ENCODE assay signal across 15 cellular contexts in the genomic region with DNA sequence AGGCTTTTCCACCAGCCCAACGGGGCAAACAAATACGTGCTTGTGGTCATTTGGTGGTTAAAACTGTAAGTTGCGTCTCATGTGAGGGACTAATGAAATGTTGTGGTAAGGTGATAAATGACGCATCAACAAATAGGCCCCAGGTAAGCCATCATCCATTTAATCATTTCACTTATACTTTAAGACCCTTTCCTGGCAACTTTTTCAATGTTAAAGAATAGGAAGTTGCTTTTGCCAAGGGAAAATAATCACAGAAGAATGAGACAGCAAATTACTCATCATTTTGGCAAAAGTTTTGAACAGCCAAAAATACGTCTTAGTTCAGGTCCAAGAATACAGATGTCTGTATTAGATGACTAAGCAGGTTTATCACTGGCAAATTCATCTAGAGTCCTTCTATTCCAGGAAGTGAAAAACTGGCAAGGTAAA.
DNase-seq lines count a peak whose midpoint lies in the region; ATAC-seq and TF ChIP-seq lines count a peak whose summit lies in the region.
"Had no signal": no experiment of that assay in that cellular context is flagged by ENCODE, and none has a peak within 500 bp of the region (broad histone marks: within the 10 kb centered on the region; RNA-seq: fewer than 3 reads in every experiment).

No MANE protein-coding gene starts in this region.

- no peaks in the 10 kb centered on the region for H3K79me2 ChIP-seq in osteoblast (ENCODE audit: insufficient read depth, low read length)

- H3K4me1 ChIP-seq in osteoblast (ENCODE audit: insufficient read depth, low read length) (peaks cover 3% of the 10 kb centered on the region), right lobe of liver (no peaks in the 10 kb centered on the region)
- H3K4me1 ChIP-seq: right atrium auricular region had no signal

- 52% methylated on average over 5 of the region's 5 CpGs for WGBS in right lobe of liver (ENCODE audit: insufficient coverage, low coverage, low lambda C conversion rate, missing lambda C conversion rate)

- no peak for TF ChIP-seq POLR2A in right lobe of liver (IDR thresholded peaks at IDR 0.05)

- H3K4me2 ChIP-seq in osteoblast (ENCODE audit: insufficient read depth, low read length): no peak overlapping the region

- H3K36me3 ChIP-seq in osteoblast (ENCODE audit: insufficient read depth, low read length): no peaks in the 10 kb centered on the region
- no peaks in the 10 kb centered on the region for H3K36me3 ChIP-seq in right lobe of liver
- H3K36me3 ChIP-seq: right atrium auricular region had no signal

- intact Hi-C loops in right lobe of liver (cut with DNase I): no loop called here

- TF ChIP-seq CTCF in osteoblast (IDR thresholded peaks at IDR 0.05; ENCODE audit: extremely low read depth, low read depth, low read length) (no peak), right lobe of liver (IDR thresholded peaks at IDR 0.05) (no peak)

- no peak for ATAC-seq in right lobe of liver
- ATAC-seq: CD8-positive, alpha-beta T cell; natural killer cell had no signal

- DNase-seq in ELR (ENCODE audit: low read depth) (peak; percentile 90), OCI-M1 (lab: John Stamatoyannopoulos, UW) (peak; percentile 6), dedifferentiated amniotic fluid mesenchymal stem cell (ENCODE audit: extremely low spot score) (peak; percentile 62), osteoblast (ENCODE audit: insufficient read length, low spot score, missing footprints) (no peak), hypothalamus (lab: John Stamatoyannopoulos, UW) (no peak), right lobe of liver (no peak), NCI-H345 treated with DMSO at 0.1 percent for 48 hours (lab: John Stamatoyannopoulos, UW; ENCODE audit: unreplicated experiment) (no peak)
- DNase-seq in effector CD8-positive, alpha-beta T cell (lab: John Stamatoyannopoulos, UW): no peak
- DNase-seq: activated CD4-positive, alpha-beta T cell treated with anti-CD3 and anti-CD28 coated beads, Interleukin-2, amount 10 ng/mL, durations not matched to agents 24 days and 14 days; CD8-positive, alpha-beta T cell; MV-4-11; natural killer cell; stimulated activated naive CD4-positive, alpha-beta T cell; T-helper 2 cell had no signal

- H4K20me1 ChIP-seq in osteoblast (ENCODE audit: insufficient read depth, low read length): no peaks in the 10 kb centered on the region

- peak overlapping the region; percentile 17 for H3K27ac ChIP-seq in osteoblast (ENCODE audit: low read depth, low read length)
- no peak overlapping the region for H3K27ac ChIP-seq in right lobe of liver
- H3K27ac ChIP-seq: right atrium auricular region had no signal

- H3K9me3 ChIP-seq in osteoblast (ENCODE audit: low read depth, low read length) (no peaks in the 10 kb centered on the region), right lobe of liver (no peaks in the 10 kb centered on the region)
- H3K9me3 ChIP-seq: right atrium auricular region had no signal

- no peak overlapping the region for H2AFZ ChIP-seq in osteoblast (ENCODE audit: low read length)

- no peaks in the 10 kb centered on the region for H3K27me3 ChIP-seq in osteoblast (ENCODE audit: insufficient read depth, low read length)
- no peaks in the 10 kb centered on the region for H3K27me3 ChIP-seq in right lobe of liver
- H3K27me3 ChIP-seq: right atrium auricular region had no signal

- H3K4me3 ChIP-seq in osteoblast (ENCODE audit: insufficient read depth, low read length) (no peak overlapping the region), right lobe of liver (no peak overlapping the region)
- H3K4me3 ChIP-seq: right atrium auricular region had no signal

Comparison
In these comparisons a context has a peak if more than half of its experiments do, and no peak if none do; other contexts are left out.
1. DNase-seq: peak in ELR (single experiment), OCI-M1 (single experiment) and dedifferentiated amniotic fluid mesenchymal stem cell (single experiment); none in osteoblast (single experiment), effector CD8-positive, alpha-beta T cell (single experiment), hypothalamus (0 of 51), right lobe of liver (0 of 3) and NCI-H345 treated with DMSO at 0.1 percent for 48 hours (single experiment).